ENCODE assay signal across 9 cellular contexts in genomic region chr15:64990168-64990470, GRCh38. TPM values are rescaled to one million over a fixed set of nuclear protein-coding genes. Genes with fewer than 3 reads are reported as not detected.
A peak's percentile ranks its signal among the peaks of the same experiment; 100 is the strongest.
DNase-seq lines count a peak whose midpoint lies in the region; ATAC-seq and TF ChIP-seq lines count a peak whose summit lies in the region.
"Had no signal": no experiment of that assay in that cellular context is flagged by ENCODE, and none has a peak within 500 bp of the region (broad histone marks: within the 10 kb centered on the region; RNA-seq: fewer than 3 reads in every experiment).

No MANE protein-coding gene starts in this region.

- intact Hi-C loops in testis (cut with DNase I; ENCODE audit: low total_unique reads) = no loop called here

- peaks cover 9% of the 10 kb centered on the region for H3K36me3 Mint-ChIP-seq in T-helper 2 cell treated with Interferon-gamma antibody and Interleukin-4, amounts not matched to agents 5 μg/mL and 100 μg/mL, for 36 hours (ENCODE audit: low read depth)

- H3K4me3 ChIP-seq in astrocyte of the spinal cord (ENCODE audit: low read depth, low read length) = peak overlapping the region; percentile 96
- peak overlapping the region; percentile 84 to 92 for H3K4me3 ChIP-seq in testis

- DNase-seq in T-helper 2 cell treated with Interferon-gamma antibody and Interleukin-4, amounts not matched to agents 5 μg/mL and 100 μg/mL, for 36 hours (ENCODE audit: low spot score) = no peak
- DNase-seq in T-helper 2 cell (no peak), astrocyte of the spinal cord (ENCODE audit: low read depth, low spot score) (no peak), testis (no peak), SW480 (ENCODE audit: low spot score) (no peak)

- no peaks in the 10 kb centered on the region for H3K27me3 Mint-ChIP-seq in T-helper 2 cell treated with Interferon-gamma antibody and Interleukin-4, amounts not matched to agents 5 μg/mL and 100 μg/mL, for 36 hours (ENCODE audit: low read depth)

- peak overlapping the region; percentile 89 for H3K4me3 Mint-ChIP-seq in T-helper 2 cell treated with Interferon-gamma antibody and Interleukin-4, amounts not matched to agents 5 μg/mL and 100 μg/mL, for 36 hours

- no peak for TF ChIP-seq CTCF in astrocyte of the spinal cord (IDR thresholded peaks at IDR 0.05; ENCODE audit: low read depth, low read length)
- TF ChIP-seq CTCF in testis (IDR thresholded peaks at IDR 0.05) = no peak

- WGBS in testis, 2 donors = 1 to 2% methylated on average over 9 of the region's 9 CpGs

- peak overlapping the region; percentile 90 for H3K27ac Mint-ChIP-seq in T-helper 2 cell treated with Interferon-gamma antibody and Interleukin-4, amounts not matched to agents 5 μg/mL and 100 μg/mL, for 36 hours

- no peak for TF ChIP-seq POLR2A in testis (IDR thresholded peaks at IDR 0.05)

- H3K27ac ChIP-seq in layer of hippocampus (ENCODE audit: low read depth, low read length) (peak overlapping the region; percentile 96), testis (peak overlapping the region; percentile 31 to 97)

- H3K4me1 Mint-ChIP-seq in T-helper 2 cell treated with Interferon-gamma antibody and Interleukin-4, amounts not matched to agents 5 μg/mL and 100 μg/mL, for 36 hours (ENCODE audit: low read depth) = peaks cover 38% of the 10 kb centered on the region

- H3K4me1 ChIP-seq in testis = peaks cover 19% of the 10 kb centered on the region

- H3K9me3 ChIP-seq in testis = no peaks in the 10 kb centered on the region

- H3K27me3 ChIP-seq in layer of hippocampus (ENCODE audit: control insufficient read depth, insufficient read depth, low read length) (no peaks in the 10 kb centered on the region), testis (no peaks in the 10 kb centered on the region)

- ATAC-seq in GM21526 (IDR thresholded peaks at IDR 0.05; ENCODE audit: low FRiP score, unreplicated experiment) (no peak), HG02642 (IDR thresholded peaks at IDR 0.05; ENCODE audit: poor library complexity, unreplicated experiment) (no peak)

- in situ Hi-C loops in astrocyte of the spinal cord (cut with HindIII; ENCODE audit: low sequenced_read_pairs) = no loop called here

- H3K36me3 ChIP-seq in testis (ENCODE audit: low read depth, missing control alignments) = no peaks in the 10 kb centered on the region

- H3K9me3 Mint-ChIP-seq in T-helper 2 cell treated with Interferon-gamma antibody and Interleukin-4, amounts not matched to agents 5 μg/mL and 100 μg/mL, for 36 hours = no peaks in the 10 kb centered on the region

RNA-seq across cellular contexts. Expression of gene SPG21, which starts 0.4 kb away (rescaled TPM):
- 10 to 100 TPM; 85.5 to 98.8 TPM for total RNA-seq in testis
- 76.2 TPM for polyA plus RNA-seq in testis (ENCODE audit: insufficient read depth, low read depth, low replicate concordance)

RNA-seq across cellular contexts. Expression of gene MTFMT, which starts 39.3 kb away (rescaled TPM):
- total RNA-seq in testis = 10 to 100 TPM; 33.9 to 34.4 TPM
- 12.1 TPM for polyA plus RNA-seq in testis (ENCODE audit: insufficient read depth, low read depth, low replicate concordance)

RNA-seq across cellular contexts. Expression of gene SLC51B, which starts 55.1 kb away (rescaled TPM):
- 1 to 10 TPM; 1.1 to 3.8 TPM for total RNA-seq in testis
- polyA plus RNA-seq in testis (ENCODE audit: insufficient read depth, low read depth, low replicate concordance) = 13.6 TPM
- total RNA-seq: mesenteric fat pad had no signal
